Comparison of ENCODE assay signal across 16 cellular contexts in the genomic region with DNA sequence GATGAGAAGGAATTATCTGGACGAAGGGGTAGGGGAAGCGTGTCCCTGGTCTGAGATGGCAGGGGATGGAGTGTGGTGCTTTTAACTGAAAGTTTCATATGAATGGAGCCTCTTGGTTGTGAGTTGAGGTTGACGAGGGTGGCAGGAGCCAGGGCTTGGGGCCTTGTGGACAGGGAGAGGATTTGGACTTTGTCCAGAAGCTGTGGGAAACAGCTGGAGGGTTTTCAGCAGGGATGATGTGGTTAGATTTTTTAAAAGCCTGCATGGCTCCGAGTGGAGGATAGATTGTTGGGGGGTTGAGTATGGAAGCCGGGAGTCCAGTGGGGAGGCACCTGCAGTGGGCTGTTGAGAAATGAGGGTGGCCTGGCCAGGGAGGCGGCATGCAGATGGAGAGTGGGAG. TPM values are rescaled to one million over a fixed set of nuclear protein-coding genes. Genes with fewer than 3 reads are reported as not detected.
DNase-seq lines count a peak whose midpoint lies in the region; ATAC-seq and TF ChIP-seq lines count a peak whose summit lies in the region.
"Had no signal": no experiment of that assay in that cellular context is flagged by ENCODE, and none has a peak within 500 bp of the region (broad histone marks: within the 10 kb centered on the region; RNA-seq: fewer than 3 reads in every experiment).

No MANE protein-coding gene starts in this region.

- H4K91ac ChIP-seq in mesenchymal stem cell (ENCODE audit: low read length): no peak overlapping the region

- H3K79me1 ChIP-seq in mesenchymal stem cell (replicated peaks; ENCODE audit: low read length, poor library complexity, severe bottlenecking): no peaks in the 10 kb centered on the region

- no peak overlapping the region for H2AFZ ChIP-seq in mesenchymal stem cell (ENCODE audit: low read depth, low read length)

- no peaks in the 10 kb centered on the region for H3K36me3 Mint-ChIP-seq in T-helper 17 cell (ENCODE audit: low read depth)
- peaks cover 5% of the 10 kb centered on the region for H3K36me3 Mint-ChIP-seq in endothelial cell (ENCODE audit: low read depth, unreplicated experiment)
- H3K36me3 Mint-ChIP-seq in stimulated activated memory B cell treated with anti-CD40 and anti-IgM and Interleukin-4, amounts not matched to agents 10 μg/mL and 1 μg/mL and 100 μg/mL, for 72 hours: no peaks in the 10 kb centered on the region
- H3K36me3 Mint-ChIP-seq: type B pancreatic cell, WTC11 had no signal

- no peak for ATAC-seq in Right ventricle myocardium superior (ENCODE audit: poor library complexity)
- ATAC-seq in heart left ventricle: no peak
- no peak for ATAC-seq in T-helper 17 cell
- ATAC-seq in stimulated activated memory B cell treated with anti-CD40 and anti-IgM and Interleukin-4, amounts not matched to agents 10 μg/mL and 1 μg/mL and 100 μg/mL, for 72 hours: no peak
- ATAC-seq: WTC11 had no signal

- H3K4me1 ChIP-seq in heart left ventricle (peaks cover 0 to 36% (median 18%) of the 10 kb centered on the region in 12 donors), tibial artery (peaks cover 0 to 18% (median 12%) of the 10 kb centered on the region in 4 donors), mesenchymal stem cell (ENCODE audit: control insufficient read depth, insufficient read depth, low read depth, low read length) (peaks cover 9% of the 10 kb centered on the region)

- H3K4me1 Mint-ChIP-seq in T-helper 17 cell (peaks cover 50% of the 10 kb centered on the region), endothelial cell (ENCODE audit: unreplicated experiment) (peaks cover 2% of the 10 kb centered on the region)
- H3K4me1 Mint-ChIP-seq in stimulated activated memory B cell treated with anti-CD40 and anti-IgM and Interleukin-4, amounts not matched to agents 10 μg/mL and 1 μg/mL and 100 μg/mL, for 72 hours: peaks cover 25% of the 10 kb centered on the region

- no peaks in the 10 kb centered on the region for H3K27me3 Mint-ChIP-seq in T-helper 17 cell
- peaks cover 8% of the 10 kb centered on the region for H3K27me3 Mint-ChIP-seq in endothelial cell (ENCODE audit: unreplicated experiment)
- peaks cover 33% of the 10 kb centered on the region for H3K27me3 Mint-ChIP-seq in stimulated activated memory B cell treated with anti-CD40 and anti-IgM and Interleukin-4, amounts not matched to agents 10 μg/mL and 1 μg/mL and 100 μg/mL, for 72 hours

- no peak overlapping the region for H4K8ac ChIP-seq in mesenchymal stem cell (ENCODE audit: low read length)

- no peak overlapping the region for H2AK5ac ChIP-seq in mesenchymal stem cell (ENCODE audit: low read length, severe bottlenecking)

- TF ChIP-seq POLR2A in heart left ventricle (IDR thresholded peaks at IDR 0.05): no peak

- no peak overlapping the region for H3K4me2 ChIP-seq in mesenchymal stem cell (ENCODE audit: low read length, poor library complexity, severe bottlenecking)

- H2BK15ac ChIP-seq in mesenchymal stem cell (ENCODE audit: low read depth, poor library complexity, severe bottlenecking): no peak overlapping the region

- intact Hi-C loops in Right ventricle myocardium superior (cut with DNase I) (no loop called here), heart left ventricle (cut with DNase I) (no loop called here), tibial artery (cut with DNase I; ENCODE audit: low total_unique reads) (no loop called here)

- H3K27ac Mint-ChIP-seq in T-helper 17 cell (peak overlapping the region; percentile 88), endothelial cell (ENCODE audit: unreplicated experiment) (peak overlapping the region; percentile 8)
- peak overlapping the region; percentile 39 for H3K27ac Mint-ChIP-seq in stimulated activated memory B cell treated with anti-CD40 and anti-IgM and Interleukin-4, amounts not matched to agents 10 μg/mL and 1 μg/mL and 100 μg/mL, for 72 hours
- H3K27ac Mint-ChIP-seq: HFFc6, progenitor cell of endocrine pancreas, type B pancreatic cell, WTC11 had no signal

- H3K4me3 ChIP-seq in heart left ventricle: no peak overlapping the region
- H3K4me3 ChIP-seq in tibial artery: no peak overlapping the region
- no peak overlapping the region for H3K4me3 ChIP-seq in mesenchymal stem cell (ENCODE audit: insufficient read depth in 1 of 2, low read depth in 1 of 2, low read length in 2 of 2)
- H3K4me3 ChIP-seq in H7 (ENCODE audit: insufficient read depth, low read depth, low read length): no peak overlapping the region

- H3K18ac ChIP-seq in mesenchymal stem cell (ENCODE audit: low read depth in 1 of 2, low read length in 2 of 2): no peak overlapping the region

- no peak overlapping the region for H2BK5ac ChIP-seq in mesenchymal stem cell (ENCODE audit: low read depth, low read length, poor library complexity, severe bottlenecking)

- no peaks in the 10 kb centered on the region for H3K27me3 ChIP-seq in heart left ventricle
- H3K27me3 ChIP-seq in tibial artery: peaks cover 0 to under 1% of the 10 kb centered on the region in 2 donors
- H3K27me3 ChIP-seq in mesenchymal stem cell (ENCODE audit: control insufficient read depth in 1 of 2, insufficient read depth in 1 of 2, low read length in 2 of 2): peaks cover 3 to 51% of the 10 kb centered on the region in 2 experiments
- H3K27me3 ChIP-seq in H7 (ENCODE audit: control insufficient read depth, insufficient read depth, low read length): no peaks in the 10 kb centered on the region

- TF ChIP-seq CTCF in heart left ventricle (IDR thresholded peaks at IDR 0.05): no peak
- no peak for TF ChIP-seq CTCF in endothelial cell (IDR thresholded peaks at IDR 0.05; ENCODE audit: unreplicated experiment)
- TF ChIP-seq CTCF in tibial artery (IDR thresholded peaks at IDR 0.05): no peak

- H3K14ac ChIP-seq in mesenchymal stem cell (ENCODE audit: low read length in 2 of 2): no peak overlapping the region

- H2BK120ac ChIP-seq in mesenchymal stem cell (ENCODE audit: low read depth, low read length): no peak overlapping the region

- no peak overlapping the region for H3K4ac ChIP-seq in mesenchymal stem cell (ENCODE audit: low read depth in 1 of 2, low read length in 2 of 2)

- H3K9me3 ChIP-seq in heart left ventricle (no peaks in the 10 kb centered on the region), T-helper 17 cell (ENCODE audit: control insufficient read depth, low read length, poor library complexity, severe bottlenecking) (no peaks in the 10 kb centered on the region), tibial artery (no peaks in the 10 kb centered on the region), mesenchymal stem cell (ENCODE audit: control insufficient read depth, low read length) (no peaks in the 10 kb centered on the region)

- no peak overlapping the region for H3K23ac ChIP-seq in mesenchymal stem cell (ENCODE audit: low read length in 2 of 2)

- H3K36me3 ChIP-seq in heart left ventricle: no peaks in the 10 kb centered on the region
- no peaks in the 10 kb centered on the region for H3K36me3 ChIP-seq in tibial artery
- no peaks in the 10 kb centered on the region for H3K36me3 ChIP-seq in mesenchymal stem cell (ENCODE audit: control insufficient read depth in 1 of 2, insufficient read depth in 2 of 2, low read depth in 1 of 2, low read length in 2 of 2)
- H3K36me3 ChIP-seq in H7 (replicated peaks; ENCODE audit: control insufficient read depth, insufficient read depth, low read length): no peaks in the 10 kb centered on the region

- no peaks in the 10 kb centered on the region for H3K9me3 Mint-ChIP-seq in endothelial cell (ENCODE audit: unreplicated experiment)
- no peaks in the 10 kb centered on the region for H3K9me3 Mint-ChIP-seq in stimulated activated memory B cell treated with anti-CD40 and anti-IgM and Interleukin-4, amounts not matched to agents 10 μg/mL and 1 μg/mL and 100 μg/mL, for 72 hours
- H3K9me3 Mint-ChIP-seq: HFFc6, type B pancreatic cell, WTC11 had no signal

- no peak overlapping the region for H2BK12ac ChIP-seq in mesenchymal stem cell (ENCODE audit: low read length in 2 of 2)

- H3K4me3 Mint-ChIP-seq in T-helper 17 cell (peak overlapping the region; percentile 75), endothelial cell (ENCODE audit: unreplicated experiment) (no peak overlapping the region)
- peak overlapping the region; percentile 18 for H3K4me3 Mint-ChIP-seq in stimulated activated memory B cell treated with anti-CD40 and anti-IgM and Interleukin-4, amounts not matched to agents 10 μg/mL and 1 μg/mL and 100 μg/mL, for 72 hours
- H3K4me3 Mint-ChIP-seq: HFFc6, type B pancreatic cell, WTC11 had no signal

- no peak overlapping the region for H3K9ac ChIP-seq in mesenchymal stem cell (ENCODE audit: low read length)

- 71 to 79% (median 74%) methylated on average over 6 of the region's 6 CpGs for WGBS in heart left ventricle, 4 donors
- 89% methylated on average over 6 of the region's 6 CpGs for WGBS in mesenchymal stem cell

- H3K27ac ChIP-seq in heart left ventricle: peak overlapping the region in 1 of 12 donors; percentile 13
- no peak overlapping the region for H3K27ac ChIP-seq in tibial artery
- H3K27ac ChIP-seq in mesenchymal stem cell (ENCODE audit: low read length, poor library complexity, severe bottlenecking): no peak overlapping the region

- DNase-seq in Right ventricle myocardium superior (peak; percentile 13), heart left ventricle (no peak), T-helper 17 cell (no peak), endothelial cell (ENCODE audit: low spot score) (no peak), tibial artery (no peak), mesenchymal stem cell (no peak), H7 (no peak)
- DNase-seq: HFFc6, MM.1S, NCI-H2107 had no signal

RNA-seq across cellular contexts. Expression of a gene that starts 24.8 kb away (rescaled TPM):
- total RNA-seq in Right ventricle myocardium superior (4.4 TPM), heart left ventricle (10 to 100 TPM in 1 of 9 donors, 1 to 10 TPM in 8; 1.6 to 17.1 (median 2.7) TPM), T-helper 17 cell (1 to 10 TPM in 1 of 2 donors, under 1 TPM in 1; 0.57 to 1.7 TPM), endothelial cell (ENCODE audit: unreplicated experiment) (18.3 TPM)
- 1 to 10 TPM; 1.0 to 2.9 TPM for polyA plus RNA-seq in heart left ventricle
- polyA plus RNA-seq in mesenchymal stem cell (2013, experiment 1 of 2): 0.04 TPM
- polyA plus RNA-seq in mesenchymal stem cell (2013, experiment 2 of 2): 0.03 TPM
- 1.8 and 2.2 TPM in 2 replicates for total RNA-seq in H7 (2014; rRNA removed; shearing (Covaris generic))

RNA-seq across cellular contexts. Expression of a gene that starts 50.2 kb away (rescaled TPM):
- total RNA-seq in Right ventricle myocardium superior (not detected), heart left ventricle (not detected), T-helper 17 cell (not detected), endothelial cell (ENCODE audit: unreplicated experiment) (not detected)
- not detected for polyA plus RNA-seq in heart left ventricle
- 0.19 TPM for polyA plus RNA-seq in mesenchymal stem cell (2013, experiment 1 of 2)
- polyA plus RNA-seq in mesenchymal stem cell (2013, experiment 2 of 2): not detected
- not detected in 2 replicates for total RNA-seq in H7 (2014; rRNA removed; shearing (Covaris generic))
- total RNA-seq: bronchial epithelial cell, progenitor cell of endocrine pancreas, WTC11 had no signal
- polyA plus RNA-seq: keratinocyte had no signal

Comparison
In these comparisons a context has a peak if more than half of its experiments do, and no peak if none do; other contexts are left out.
1. H3K27ac Mint-ChIP-seq: peak in every context shown above with its lines; median percentile 88 in T-helper 17 cell; 39 in stimulated activated memory B cell treated with anti-CD40 and anti-IgM and Interleukin-4, amounts not matched to agents 10 μg/mL and 1 μg/mL and 100 μg/mL, for 72 hours; 8 in endothelial cell.